ENCODE assay signal across 8 cellular contexts in the genomic region with DNA sequence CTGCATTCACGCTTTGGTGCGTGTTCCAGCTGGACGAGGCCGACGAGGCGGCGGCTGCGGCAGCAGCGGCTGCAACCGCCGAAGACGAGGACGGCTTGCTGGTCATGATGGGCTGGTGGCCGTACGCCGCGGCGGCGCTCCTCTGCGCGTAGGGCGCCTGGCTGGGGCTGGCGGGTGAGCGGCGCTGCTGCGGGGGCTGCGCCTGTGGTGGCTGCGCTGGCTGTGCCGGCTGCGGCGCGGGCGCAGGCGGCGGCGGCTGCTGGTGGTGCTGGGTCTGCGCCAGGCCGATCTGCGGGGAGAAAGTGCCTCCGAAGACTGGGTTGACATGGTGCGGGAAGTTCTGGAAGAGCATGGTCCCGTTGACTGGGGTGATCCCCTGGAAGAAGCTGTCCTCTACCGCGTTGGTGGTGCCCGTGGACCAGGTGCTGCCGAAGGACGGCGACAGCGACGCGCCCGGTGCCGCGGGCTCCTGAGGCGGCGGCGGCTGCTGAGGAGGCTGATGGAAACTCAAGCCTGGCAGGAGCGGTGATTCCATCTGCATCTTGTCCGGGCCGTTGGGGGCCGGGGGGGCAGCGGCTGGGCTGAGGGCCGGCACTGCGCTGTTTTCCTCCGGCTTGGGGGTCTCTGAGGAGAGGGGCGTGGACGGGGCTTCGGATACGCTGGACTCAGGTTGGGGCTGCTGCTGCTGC. TPM values are rescaled to one million over a fixed set of nuclear protein-coding genes. Genes with fewer than 3 reads are reported as not detected.
A peak's percentile ranks its signal among the peaks of the same experiment; 100 is the strongest.
DNase-seq lines count a peak whose midpoint lies in the region; ATAC-seq and TF ChIP-seq lines count a peak whose summit lies in the region.

No MANE protein-coding gene starts in this region.

- peak overlapping the region; percentile 95 for H3K4me3 Mint-ChIP-seq in CD8-positive, alpha-beta T cell
- H3K4me3 Mint-ChIP-seq in neural progenitor cell (peak overlapping the region; percentile 86), type B pancreatic cell (peak overlapping the region; percentile 93)

- POLR2A ChIA-PET in CD8-positive, alpha-beta T cell (lab: Charles Lee) = interaction anchor here (1.1 to 1.3 kb wide), 3 partner anchors 14 to 331 kb away, joined by 3 to 4 read pairs (median 3); partner anchors contain the start of gene FGFBP3

- peak overlapping the region; percentile 65 for H3K4me3 ChIP-seq in CD8-positive, alpha-beta T cell (ENCODE audit: low read depth, low read length)
- peak overlapping the region; percentile 80 to 90 for H3K4me3 ChIP-seq in gastroesophageal sphincter
- H3K4me3 ChIP-seq in neural progenitor cell = peak overlapping the region; percentile 67

- intact Hi-C loops in CD8-positive, alpha-beta T cell (cut with DNase I, micrococcal nuclease) = loop anchor here (1.0 to 5.0 kb wide), 2 partner anchors 52 to 353 kb away; partner anchors contain the start of genes CPEB3 (in 2 of the 2), MARCHF5 (in 2 of the 2) and KIF11 (in 1 of the 2)

- no peaks in the 10 kb centered on the region for H3K27me3 ChIP-seq in CD8-positive, alpha-beta T cell (ENCODE audit: insufficient read depth, low read length)
- H3K27me3 ChIP-seq in gastroesophageal sphincter = no peaks in the 10 kb centered on the region
- H3K27me3 ChIP-seq in neural progenitor cell = peaks cover 48% of the 10 kb centered on the region

- 40% methylated on average over 1 of the region's 69 CpGs; no CpG with 5 or more reads in 1 of the 2 donors for WGBS in gastroesophageal sphincter (ENCODE audit: low coverage in 1 of 2), 2 donors

- peaks cover 22% of the 10 kb centered on the region for H3K4me1 ChIP-seq in CD8-positive, alpha-beta T cell (ENCODE audit: insufficient read depth, low read length)
- H3K4me1 ChIP-seq in gastroesophageal sphincter (peaks cover 0 to 74% (median 3%) of the 10 kb centered on the region in 3 donors), neural progenitor cell (peaks cover 16% of the 10 kb centered on the region)

- peak; percentile 56 for ATAC-seq in CD8-positive, alpha-beta T cell
- ATAC-seq in GM21786 (IDR thresholded peaks at IDR 0.05; ENCODE audit: unreplicated experiment) (peak; percentile 17), gastroesophageal sphincter (peak; percentile 42)

- CTCF ChIA-PET in CD8-positive, alpha-beta T cell (lab: Charles Lee) = no interaction called here

- H3K36me3 Mint-ChIP-seq in CD8-positive, alpha-beta T cell = peaks cover 10% of the 10 kb centered on the region
- no peaks in the 10 kb centered on the region for H3K36me3 Mint-ChIP-seq in neural progenitor cell
- no peaks in the 10 kb centered on the region for H3K36me3 Mint-ChIP-seq in type B pancreatic cell

- H3K4me2 ChIP-seq in neural progenitor cell = peak overlapping the region; percentile 94

- no peak overlapping the region for H3K9ac ChIP-seq in neural progenitor cell

- H3K79me2 ChIP-seq in neural progenitor cell (ENCODE audit: low read depth) = no peaks in the 10 kb centered on the region

- peak overlapping the region; percentile 3 for H3K27ac ChIP-seq in CD8-positive, alpha-beta T cell (ENCODE audit: low read depth, low read length)
- H3K27ac ChIP-seq in gastroesophageal sphincter (peak overlapping the region; percentile 88 to 94 (median 90)), neural progenitor cell (no peak overlapping the region)

- H3K27me3 Mint-ChIP-seq in CD8-positive, alpha-beta T cell (ENCODE audit: low read depth) = no peaks in the 10 kb centered on the region
- H3K27me3 Mint-ChIP-seq in neural progenitor cell (ENCODE audit: insufficient read depth, low read depth) (peaks cover 24% of the 10 kb centered on the region), type B pancreatic cell (peaks cover 38% of the 10 kb centered on the region)

- peak overlapping the region; percentile 70 for H2AFZ ChIP-seq in neural progenitor cell (replicated peaks)

- peaks cover 24% of the 10 kb centered on the region for H3F3A ChIP-seq in neural progenitor cell (ENCODE audit: low read depth)

- peak in 1 of 2 donors; percentile 6 for TF ChIP-seq POLR2A in gastroesophageal sphincter (IDR thresholded peaks at IDR 0.05)

- TF ChIP-seq CTCF in CD8-positive, alpha-beta T cell (IDR thresholded peaks at IDR 0.05) = no peak
- no peak for TF ChIP-seq CTCF in gastroesophageal sphincter (IDR thresholded peaks at IDR 0.05)
- TF ChIP-seq CTCF in neural progenitor cell (IDR thresholded peaks at IDR 0.05) = no peak
- no peak for TF ChIP-seq CTCF in type B pancreatic cell (conservative IDR thresholded peaks at IDR 0.05)

- H3K9me3 Mint-ChIP-seq in CD8-positive, alpha-beta T cell = no peaks in the 10 kb centered on the region
- H3K9me3 Mint-ChIP-seq in neural progenitor cell (no peaks in the 10 kb centered on the region), type B pancreatic cell (no peaks in the 10 kb centered on the region)

- H3K36me3 ChIP-seq in CD8-positive, alpha-beta T cell (ENCODE audit: insufficient read depth, low read length) = no peaks in the 10 kb centered on the region
- H3K36me3 ChIP-seq in gastroesophageal sphincter (peaks cover 0 to 8% of the 10 kb centered on the region in 2 donors), neural progenitor cell (no peaks in the 10 kb centered on the region)

- peaks cover 23% of the 10 kb centered on the region for H4K20me1 ChIP-seq in neural progenitor cell (ENCODE audit: low read depth)

- H3K9me3 ChIP-seq in CD8-positive, alpha-beta T cell (ENCODE audit: low read length) = no peaks in the 10 kb centered on the region
- H3K9me3 ChIP-seq in gastroesophageal sphincter (no peaks in the 10 kb centered on the region), neural progenitor cell (ENCODE audit: low read depth) (no peaks in the 10 kb centered on the region)

- peak in 6 of 7 experiments; percentile 2 to 65 (median 34) for DNase-seq in CD8-positive, alpha-beta T cell
- DNase-seq in NCI-H526 treated with DMSO at 0.1 percent for 48 hours (lab: John Stamatoyannopoulos, UW) = peak; percentile 32
- peak; percentile 19 for DNase-seq in activated gamma-delta T cell treated with Interleukin-2 at 50 U/mL for 16 hours
- peak; percentile 76 for DNase-seq in neural progenitor cell (ENCODE audit: low spot score)
- DNase-seq in type B pancreatic cell (ENCODE audit: extremely low spot score, unreplicated experiment) = peak; percentile 72
- DNase-seq in NCI-H1436 (lab: John Stamatoyannopoulos, UW) = no peak

- no peak for TF ChIP-seq EP300 in gastroesophageal sphincter (IDR thresholded peaks at IDR 0.05)

- peak overlapping the region; percentile 81 for H3K27ac Mint-ChIP-seq in CD8-positive, alpha-beta T cell
- H3K27ac Mint-ChIP-seq in neural progenitor cell = no peak overlapping the region
- H3K27ac Mint-ChIP-seq in type B pancreatic cell = peak overlapping the region; percentile 94

- H3K4me1 Mint-ChIP-seq in CD8-positive, alpha-beta T cell (ENCODE audit: low read depth) = peaks cover 40% of the 10 kb centered on the region
- H3K4me1 Mint-ChIP-seq in neural progenitor cell (peaks cover 26% of the 10 kb centered on the region), type B pancreatic cell (ENCODE audit: unreplicated experiment) (peaks cover 23% of the 10 kb centered on the region)

RNA-seq across cellular contexts. Expression of gene CPEB3, which starts 51.1 kb away (rescaled TPM):
- 1 to 10 TPM in 1 of 2 experiments, under 1 TPM in 1; 0.71 to 1.1 TPM for total RNA-seq in CD8-positive, alpha-beta T cell
- total RNA-seq in gastroesophageal sphincter (10 to 100 TPM in 2 of 4 donors, 1 to 10 TPM in 2; 4.7 to 11.8 (median 9.7) TPM), neural progenitor cell (ENCODE audit: low replicate concordance) (1.3 and 2.2 TPM in 2 replicates), type B pancreatic cell (ENCODE audit: low replicate concordance) (2.3 and 3.7 TPM in 2 replicates)

RNA-seq across cellular contexts. Expression of gene MARCHF5, which starts 51.2 kb away (rescaled TPM):
- 10 to 100 TPM; 48.3 to 48.9 TPM for total RNA-seq in CD8-positive, alpha-beta T cell
- total RNA-seq in gastroesophageal sphincter = 10 to 100 TPM; 11.5 to 16.0 (median 14.1) TPM
- 22.7 and 28.7 TPM in 2 replicates for total RNA-seq in neural progenitor cell (ENCODE audit: low replicate concordance)
- total RNA-seq in type B pancreatic cell (ENCODE audit: low replicate concordance) = 57.8 and 59.8 TPM in 2 replicates
